Comparison of ENCODE assay signal across 22 cellular contexts in genomic region chr2:240553956-240554480, GRCh38.
"Had no signal": no experiment of that assay in that cellular context is flagged by ENCODE, and none has a peak within 500 bp of the region (broad histone marks: within the 10 kb centered on the region; RNA-seq: fewer than 3 reads in every experiment).

No MANE protein-coding gene starts in this region.

- ATAC-seq: foreskin keratinocyte; left cardiac atrium; lower lobe of right lung; natural killer cell treated with Interleukin-12 subunit alpha and Interleukin-12 subunit beta and Interleukin-15 and Interleukin-18, amount 100 ng/mL, for 72 hours had no signal

- H3K27me3 ChIP-seq: colonic mucosa, foreskin keratinocyte, hepatocyte, right atrium auricular region, suprapubic skin, thyroid gland, upper lobe of left lung had no signal

- H3K27ac Mint-ChIP-seq: memory B cell; mesothelial cell of epicardium; natural killer cell treated with Interleukin-12 subunit alpha and Interleukin-12 subunit beta and Interleukin-15 and Interleukin-18, amount 100 ng/mL, for 72 hours had no signal

- H3K27me3 Mint-ChIP-seq: memory B cell; natural killer cell treated with Interleukin-12 subunit alpha and Interleukin-12 subunit beta and Interleukin-15 and Interleukin-18, amount 100 ng/mL, for 72 hours had no signal

- H3K4me1 ChIP-seq: foreskin keratinocyte had no signal

- H3K9me3 Mint-ChIP-seq: memory B cell; natural killer cell treated with Interleukin-12 subunit alpha and Interleukin-12 subunit beta and Interleukin-15 and Interleukin-18, amount 100 ng/mL, for 72 hours had no signal

- H3K9me3 ChIP-seq: colonic mucosa, left ventricle myocardium inferior, lower lobe of right lung, right atrium auricular region, sigmoid colon, suprapubic skin, thyroid gland, upper lobe of left lung, uterus had no signal

- FAIRE-seq: endothelial cell of umbilical vein, kidney had no signal

- H3K4me2 ChIP-seq: hepatocyte had no signal

- DNase-seq: colonic mucosa; dermis blood vessel endothelial cell; erythroblast; foreskin keratinocyte; kidney; left cardiac atrium; left ventricle myocardium inferior; lower lobe of right lung; sigmoid colon; stimulated activated CD4-positive, alpha-beta T cell treated with anti-CD3 and anti-CD28 coated beads, Interleukin-12 subunit alpha, Interleukin-12 subunit beta, amount 100 ng/mL, for 4 hours; stimulated activated naive CD4-positive, alpha-beta T cell treated with Interleukin-2 at 50 U/mL for 16 hours; thyroid gland; upper lobe of left lung; uterus had no signal

- H3K36me3 ChIP-seq: right atrium auricular region, thyroid gland, uterus had no signal

- H3K4me3 ChIP-seq: colonic mucosa, hepatocyte, left ventricle myocardium inferior, lower lobe of right lung, right atrium auricular region, sigmoid colon, skin epidermis, suprapubic skin, thyroid gland, upper lobe of left lung, uterus had no signal

- H3K4me3 Mint-ChIP-seq: memory B cell; mesothelial cell of epicardium; natural killer cell treated with Interleukin-12 subunit alpha and Interleukin-12 subunit beta and Interleukin-15 and Interleukin-18, amount 100 ng/mL, for 72 hours had no signal

- H2AFZ ChIP-seq: hepatocyte had no signal

- H3K27ac ChIP-seq: colonic mucosa, foreskin keratinocyte, hepatocyte, left ventricle myocardium inferior, lower lobe of right lung, right atrium auricular region, sigmoid colon, suprapubic skin, thyroid gland, upper lobe of left lung, uterus had no signal
